Comparison of ENCODE assay signal across 28 cellular contexts in genomic region chr13:74142257-74142656, GRCh38.
"Had no signal": no experiment of that assay in that cellular context is flagged by ENCODE, and none has a peak within 500 bp of the region (broad histone marks: within the 10 kb centered on the region; RNA-seq: fewer than 3 reads in every experiment).

No MANE protein-coding gene starts in this region.

- H3K27ac Mint-ChIP-seq: stimulated activated memory B cell treated with anti-CD40 and anti-IgM and Interleukin-4, amounts not matched to agents 10 μg/mL and 1 μg/mL and 100 μg/mL, for 72 hours; stimulated activated naive B cell treated with anti-CD40 and anti-IgM and Interleukin-4, amounts not matched to agents 10 μg/mL and 1 μg/mL and 100 μg/mL, for 72 hours; stimulated activated naive CD8-positive, alpha-beta T cell treated with anti-CD3 and anti-CD28 coated beads, Interleukin-15, Interleukin-2, amounts not matched to agents 100 ng/mL and 50 ng/mL, for 24 hours had no signal

- H3K36me3 ChIP-seq: stomach, suprapubic skin, thoracic aorta, thyroid gland, tibial artery, tibial nerve, transverse colon, upper lobe of left lung, upper lobe of right lung, uterus, vagina had no signal

- FAIRE-seq: urothelium cell line had no signal

- ATAC-seq: stimulated activated effector memory CD8-positive, alpha-beta T cell treated with anti-CD3 and anti-CD28 coated beads, Interleukin-12 subunit alpha, Interleukin-12 subunit beta, amount 100 ng/mL, for 72 hours; stimulated activated memory B cell treated with anti-CD40 and anti-IgM and Interleukin-4, amounts not matched to agents 10 μg/mL and 1 μg/mL and 100 μg/mL, for 72 hours; stimulated activated naive B cell treated with anti-CD40 and anti-IgM and Interleukin-4, amounts not matched to agents 10 μg/mL and 1 μg/mL and 100 μg/mL, for 72 hours; stimulated activated naive CD8-positive, alpha-beta T cell treated with anti-CD3 and anti-CD28 coated beads, Interleukin-15, amount 100 ng/mL, for 72 hours; stimulated activated naive CD8-positive, alpha-beta T cell treated with anti-CD3 and anti-CD28 coated beads, Interleukin-15, Interleukin-2, amounts not matched to agents 100 U/mL and 50 U/mL, for 24 hours; upper lobe of right lung had no signal

- H3K27me3 Mint-ChIP-seq: stimulated activated memory B cell treated with anti-CD40 and anti-IgM and Interleukin-4, amounts not matched to agents 10 μg/mL and 1 μg/mL and 100 μg/mL, for 72 hours; stimulated activated naive B cell treated with anti-CD40 and anti-IgM and Interleukin-4, amounts not matched to agents 10 μg/mL and 1 μg/mL and 100 μg/mL, for 72 hours; stimulated activated naive CD8-positive, alpha-beta T cell treated with anti-CD3 and anti-CD28 coated beads, Interleukin-15, amount 100 ng/mL, for 72 hours; stimulated activated naive CD8-positive, alpha-beta T cell treated with anti-CD3 and anti-CD28 coated beads, Interleukin-15, Interleukin-2, amounts not matched to agents 100 ng/mL and 50 ng/mL, for 24 hours had no signal

- H3K4me1 ChIP-seq: suprapubic skin, testis, thyroid gland, tibial artery, tibial nerve, transverse colon, upper lobe of left lung, upper lobe of right lung, uterus, vagina had no signal

- H3K4me3 Mint-ChIP-seq: stimulated activated effector memory CD8-positive, alpha-beta T cell treated with anti-CD3 and anti-CD28 coated beads, Interleukin-12 subunit alpha, Interleukin-12 subunit beta, amount 100 ng/mL, for 72 hours; stimulated activated memory B cell treated with anti-CD40 and anti-IgM and Interleukin-4, amounts not matched to agents 10 μg/mL and 1 μg/mL and 100 μg/mL, for 72 hours; stimulated activated naive B cell treated with anti-CD40 and anti-IgM and Interleukin-4, amounts not matched to agents 10 μg/mL and 1 μg/mL and 100 μg/mL, for 72 hours; stimulated activated naive CD8-positive, alpha-beta T cell treated with anti-CD3 and anti-CD28 coated beads, Interleukin-15, amount 100 ng/mL, for 72 hours; stimulated activated naive CD8-positive, alpha-beta T cell treated with anti-CD3 and anti-CD28 coated beads, Interleukin-15, Interleukin-2, amounts not matched to agents 100 ng/mL and 50 ng/mL, for 24 hours had no signal

- H3K4me3 ChIP-seq: stomach, suprapubic skin, testis, thoracic aorta, thyroid gland, tibial artery, tibial nerve, transverse colon, upper lobe of left lung, upper lobe of right lung, uterus, vagina had no signal

- H3K9me3 ChIP-seq: stomach, suprapubic skin, testis, thoracic aorta, thyroid gland, tibial artery, tibial nerve, transverse colon, upper lobe of left lung, upper lobe of right lung, uterus, vagina had no signal

- DNase-seq: stimulated activated CD4-positive, alpha-beta T cell treated with anti-CD3 and anti-CD28 coated beads, Interleukin-2, amount 100 ng/mL, for 48 hours; stimulated activated CD4-positive, alpha-beta T cell treated with anti-CD3 and anti-CD28 coated beads, Interleukin-4, amount 100 ng/mL, for 1 hour; stimulated activated CD4-positive, alpha-beta T cell treated with anti-CD3 and anti-CD28 coated beads, Interleukin-4, amount 100 ng/mL, for 24 hours; stimulated activated CD4-positive, alpha-beta T cell treated with anti-CD3 and anti-CD28 coated beads, Interleukin-4, amount 100 ng/mL, for 4 hours; stimulated activated CD8-positive, alpha-beta memory T cell treated with anti-CD3 and anti-CD28 coated beads, Interleukin-4, amount 100 ng/mL, for 48 hours; stimulated activated naive B cell treated with anti-CD40 and anti-IgM and Interleukin-4, amounts not matched to agents 10 μg/mL and 1 μg/mL and 100 μg/mL, for 72 hours; stimulated activated naive CD4-positive, alpha-beta T cell; stimulated activated naive CD4-positive, alpha-beta T cell treated with Interleukin-2 at 50 U/mL for 16 hours; stimulated activated naive CD8-positive, alpha-beta T cell treated with anti-CD3 and anti-CD28 coated beads, Interleukin-15, amount 100 ng/mL, for 72 hours; stimulated activated naive CD8-positive, alpha-beta T cell treated with anti-CD3 and anti-CD28 coated beads, Interleukin-15, Interleukin-2, amounts not matched to agents 100 U/mL and 50 U/mL, for 24 hours; stomach; substantia nigra; testis; thyroid gland; tibial artery; transverse colon; trophoblast cell; upper lobe of left lung; upper lobe of right lung; uterus had no signal

- H3K9me3 Mint-ChIP-seq: stimulated activated effector memory CD8-positive, alpha-beta T cell treated with anti-CD3 and anti-CD28 coated beads, Interleukin-12 subunit alpha, Interleukin-12 subunit beta, amount 100 ng/mL, for 72 hours; stimulated activated memory B cell treated with anti-CD40 and anti-IgM and Interleukin-4, amounts not matched to agents 10 μg/mL and 1 μg/mL and 100 μg/mL, for 72 hours; stimulated activated naive B cell treated with anti-CD40 and anti-IgM and Interleukin-4, amounts not matched to agents 10 μg/mL and 1 μg/mL and 100 μg/mL, for 72 hours; stimulated activated naive CD8-positive, alpha-beta T cell treated with anti-CD3 and anti-CD28 coated beads, Interleukin-15, amount 100 ng/mL, for 72 hours; stimulated activated naive CD8-positive, alpha-beta T cell treated with anti-CD3 and anti-CD28 coated beads, Interleukin-15, Interleukin-2, amounts not matched to agents 100 ng/mL and 50 ng/mL, for 24 hours had no signal

- H3K4me1 Mint-ChIP-seq: stimulated activated effector memory CD8-positive, alpha-beta T cell treated with anti-CD3 and anti-CD28 coated beads, Interleukin-12 subunit alpha, Interleukin-12 subunit beta, amount 100 ng/mL, for 72 hours; stimulated activated memory B cell treated with anti-CD40 and anti-IgM and Interleukin-4, amounts not matched to agents 10 μg/mL and 1 μg/mL and 100 μg/mL, for 72 hours; stimulated activated naive B cell treated with anti-CD40 and anti-IgM and Interleukin-4, amounts not matched to agents 10 μg/mL and 1 μg/mL and 100 μg/mL, for 72 hours had no signal

- H3K36me3 Mint-ChIP-seq: stimulated activated effector memory CD8-positive, alpha-beta T cell treated with anti-CD3 and anti-CD28 coated beads, Interleukin-12 subunit alpha, Interleukin-12 subunit beta, amount 100 ng/mL, for 72 hours; stimulated activated memory B cell treated with anti-CD40 and anti-IgM and Interleukin-4, amounts not matched to agents 10 μg/mL and 1 μg/mL and 100 μg/mL, for 72 hours; stimulated activated naive B cell treated with anti-CD40 and anti-IgM and Interleukin-4, amounts not matched to agents 10 μg/mL and 1 μg/mL and 100 μg/mL, for 72 hours had no signal

- H3K27ac ChIP-seq: stomach, suprapubic skin, testis, thoracic aorta, thyroid gland, tibial artery, tibial nerve, transverse colon, upper lobe of left lung, upper lobe of right lung, uterus, vagina had no signal

- H3K27me3 ChIP-seq: stomach, suprapubic skin, testis, thyroid gland, tibial artery, tibial nerve, transverse colon, upper lobe of left lung, upper lobe of right lung, uterus, vagina had no signal
